ENCODE assay signal across 8 cellular contexts in genomic region chr4:12633058-12633651, GRCh38.
DNase-seq lines count a peak whose midpoint lies in the region; ATAC-seq, FAIRE-seq and TF ChIP-seq lines count a peak whose summit lies in the region.

No MANE protein-coding gene starts in this region.

- TF ChIP-seq CTCF in K562 (IDR thresholded peaks at IDR 0.05 in 2 of 3, conservative IDR thresholded peaks at IDR 0.05 in 1 of 3; ENCODE audit: insufficient read depth in 2 of 3, low read depth in 1 of 3, low read length in 3 of 3) = peak; percentile 59 to 84 (median 83)

- FAIRE-seq in K562 (lab: Jason Lieb, UNC) = peak; percentile 90

- 4% methylated on average over 15 of the region's 15 CpGs for WGBS in K562 (ENCODE audit: insufficient coverage, low coverage, missing lambda C conversion rate)

- H2AFZ ChIP-seq in K562 (ENCODE audit: low read depth, low read length) = no peak overlapping the region

- POLR2A ChIA-PET in K562 (lab: Yijun Ruan, JAX) = no interaction called here

- H3K36me3 ChIP-seq in K562 (ENCODE audit: control insufficient read depth, insufficient read depth, low read length) = no peaks in the 10 kb centered on the region

- H3K4me1 ChIP-seq in K562 (replicated peaks in 1 of 2; ENCODE audit: control insufficient read depth in 2 of 2, insufficient read depth in 2 of 2, low read length in 2 of 2) = no peaks in the 10 kb centered on the region

- no peaks in the 10 kb centered on the region for H3K9me3 ChIP-seq in K562 (replicated peaks; ENCODE audit: control insufficient read depth, insufficient read depth, low read depth, low read length)

- intact Hi-C loops in K562 (cut with micrococcal nuclease) = no loop called here

- peak; percentile 70 to 79 for TF ChIP-seq RAD21 in K562 (CRISPR knock-in tag; conservative IDR thresholded peaks at IDR 0.05 in 1 of 2, IDR thresholded peaks at IDR 0.05 in 1 of 2)

- no peak overlapping the region for H3K4me3 ChIP-seq in K562

- H3K79me2 ChIP-seq in K562 (ENCODE audit: control insufficient read depth, insufficient read depth, low read length) = no peaks in the 10 kb centered on the region

- H3K9me1 ChIP-seq in K562 (ENCODE audit: control insufficient read depth, insufficient read depth, low read length) = no peaks in the 10 kb centered on the region

- H3K9ac ChIP-seq in K562 (ENCODE audit: insufficient read depth in 1 of 2, low read depth in 2 of 2, low read length in 2 of 2) = no peak overlapping the region

- no peak overlapping the region for H3K27ac ChIP-seq in K562 (ENCODE audit: extremely low read depth, low read depth, low read length)

- H4K20me1 ChIP-seq in K562 (replicated peaks; ENCODE audit: control insufficient read depth, insufficient read depth, low read length) = no peaks in the 10 kb centered on the region

- CTCF ChIA-PET in K562 (lab: Yijun Ruan, JAX; ENCODE audit: low intra/inter-chr PET ratio) = no interaction called here

- BruUV-seq in K562 (replicated peaks; lab: Mats Ljungman, UMichigan) = no TSS peak

- TF ChIP-seq EP300 in K562 (IDR thresholded peaks at IDR 0.05; ENCODE audit: low read length) = no peak

- DNase-seq in 8988T (peak; percentile 13), NCI-H187 (lab: John Stamatoyannopoulos, UW) (peak; percentile 78 to 79), T1000 (lab: John Stamatoyannopoulos, UW) (peak; percentile 80), K562 (ENCODE audit: extremely low read depth in 1 of 4, low spot score in 3 of 4) (peak; percentile 54 to 75 (median 68)), iPS-NIHi11 (ENCODE audit: low spot score) (peak; percentile 75)
- DNase-seq in stimulated activated CD4-positive, alpha-beta T cell treated with anti-CD3 and anti-CD28 coated beads, Interleukin-12 subunit alpha, Interleukin-12 subunit beta, amount 100 ng/mL, for 4 hours = peak; percentile 69

- ATAC-seq in GM18505 (IDR thresholded peaks at IDR 0.05; ENCODE audit: unreplicated experiment) (peak; percentile 98), HG02938 (IDR thresholded peaks at IDR 0.05; ENCODE audit: unreplicated experiment) (peak; percentile 97), K562 (peak; percentile 87)

- H3K27me3 ChIP-seq in K562 (ENCODE audit: control insufficient read depth in 2 of 2, insufficient read depth in 2 of 2, low read length in 2 of 2) = no peaks in the 10 kb centered on the region

- TF ChIP-seq POLR2A in GM18505 (IDR thresholded peaks at IDR 0.05; ENCODE audit: borderline replicate concordance, extremely low read depth, insufficient read depth, insufficient read length) (no peak), K562 (conservative IDR thresholded peaks at IDR 0.05) (no peak)

- in situ Hi-C loops in K562 (cut with MboI) = no loop called here

- no peak overlapping the region for H3K4me2 ChIP-seq in K562 (ENCODE audit: insufficient read depth, low read length)

TF ChIP-seq in K562, 482 proteins besides CTCF, POLR2A, EP300 and RAD21:
- TF ChIP-seq CBX5 (IDR thresholded peaks at IDR 0.05; ENCODE audit: borderline replicate concordance, low read depth) = 0 out of 2 replicates have a peak, but pooled peaks have one; percentile 28
- no peak for TF ChIP-seq FOS (IDR thresholded peaks at IDR 0.05; ENCODE audit: extremely low read depth, insufficient read length)
- no peak for TF ChIP-seq KAT7 (CRISPR knock-in tag; IDR thresholded peaks at IDR 0.05; ENCODE audit: borderline replicate concordance)
- TF ChIP-seq ZNF609 (CRISPR knock-in tag; IDR thresholded peaks at IDR 0.05; ENCODE audit: borderline replicate concordance) = no peak
- no peak for TF ChIP-seq ETV6 (IDR thresholded peaks at IDR 0.05; ENCODE audit: borderline replicate concordance in 1 of 2, low read depth in 2 of 2, low read length in 1 of 2)
- TF ChIP-seq ETV6 (CRISPR knock-in tag; IDR thresholded peaks at IDR 0.05; ENCODE audit: borderline replicate concordance) = no peak
- peak; percentile 42; the same call in 1 of the 2 replicates for TF ChIP-seq DEAF1 (CRISPR knock-in tag; IDR thresholded peaks at IDR 0.05)
- no peak for TF ChIP-seq ATF3 (IDR thresholded peaks at IDR 0.05)
- TF ChIP-seq ATF3 (CRISPR knock-in tag; conservative IDR thresholded peaks at IDR 0.05) = no peak
- TF ChIP-seq TEAD1 (CRISPR knock-in tag; IDR thresholded peaks at IDR 0.05) = no peak
- TF ChIP-seq THRB (CRISPR knock-in tag; conservative IDR thresholded peaks at IDR 0.05) = no peak
- TF ChIP-seq EHMT2 (IDR thresholded peaks at IDR 0.05) = 0 out of 2 replicates have a peak, but pooled peaks have one; percentile 15
- no peak for TF ChIP-seq ZNF717 (CRISPR knock-in tag; IDR thresholded peaks at IDR 0.05)
- TF ChIP-seq SMC3 (conservative IDR thresholded peaks at IDR 0.05; ENCODE audit: insufficient read depth, low read depth, low read length) = peak; percentile 64
- TF ChIP-seq STAG1 (CRISPR knock-in tag; IDR thresholded peaks at IDR 0.05; ENCODE audit: borderline replicate concordance) = peak; percentile 50; the same call in 1 of the 2 replicates

Comparison
In these comparisons a context has a peak if more than half of its experiments do, and no peak if none do; other contexts are left out.
1. DNase-seq: peak in every context shown above with its lines; median percentile 80 in T1000; 78 in NCI-H187; 75 in iPS-NIHi11; 69 in stimulated activated CD4-positive, alpha-beta T cell treated with anti-CD3 and anti-CD28 coated beads, Interleukin-12 subunit alpha, Interleukin-12 subunit beta, amount 100 ng/mL, for 4 hours; 68 in K562; 13 in 8988T.